Comparison of ENCODE assay signal across 1 cellular context in genomic region chr14:20620798-20621478, GRCh38.
TF ChIP-seq lines count a peak whose summit lies in the region.

No MANE protein-coding gene starts in this region.

TF ChIP-seq in K562, 482 proteins besides CTCF, POLR2A, EP300 and RAD21:
- TF ChIP-seq CEBPB (tag; IDR thresholded peaks at IDR 0.05): 0 out of 2 replicates have a peak, but pooled peaks have one; percentile 16
- TF ChIP-seq ZFPM2 (CRISPR knock-in tag; IDR thresholded peaks at IDR 0.05): no peak
- TF ChIP-seq CEBPG (CRISPR knock-in tag; IDR thresholded peaks at IDR 0.05): no peak
- TF ChIP-seq CEBPG (tag; conservative IDR thresholded peaks at IDR 0.05 in 1 of 2, IDR thresholded peaks at IDR 0.05 in 1 of 2): peak in 1 of 2 experiments; percentile 37; a peak in 2 of 4 replicates
TF ChIP-seq in K562: peak in this region for 2.
